Comparison of ENCODE assay signal across 8 cellular contexts in the genomic region with DNA sequence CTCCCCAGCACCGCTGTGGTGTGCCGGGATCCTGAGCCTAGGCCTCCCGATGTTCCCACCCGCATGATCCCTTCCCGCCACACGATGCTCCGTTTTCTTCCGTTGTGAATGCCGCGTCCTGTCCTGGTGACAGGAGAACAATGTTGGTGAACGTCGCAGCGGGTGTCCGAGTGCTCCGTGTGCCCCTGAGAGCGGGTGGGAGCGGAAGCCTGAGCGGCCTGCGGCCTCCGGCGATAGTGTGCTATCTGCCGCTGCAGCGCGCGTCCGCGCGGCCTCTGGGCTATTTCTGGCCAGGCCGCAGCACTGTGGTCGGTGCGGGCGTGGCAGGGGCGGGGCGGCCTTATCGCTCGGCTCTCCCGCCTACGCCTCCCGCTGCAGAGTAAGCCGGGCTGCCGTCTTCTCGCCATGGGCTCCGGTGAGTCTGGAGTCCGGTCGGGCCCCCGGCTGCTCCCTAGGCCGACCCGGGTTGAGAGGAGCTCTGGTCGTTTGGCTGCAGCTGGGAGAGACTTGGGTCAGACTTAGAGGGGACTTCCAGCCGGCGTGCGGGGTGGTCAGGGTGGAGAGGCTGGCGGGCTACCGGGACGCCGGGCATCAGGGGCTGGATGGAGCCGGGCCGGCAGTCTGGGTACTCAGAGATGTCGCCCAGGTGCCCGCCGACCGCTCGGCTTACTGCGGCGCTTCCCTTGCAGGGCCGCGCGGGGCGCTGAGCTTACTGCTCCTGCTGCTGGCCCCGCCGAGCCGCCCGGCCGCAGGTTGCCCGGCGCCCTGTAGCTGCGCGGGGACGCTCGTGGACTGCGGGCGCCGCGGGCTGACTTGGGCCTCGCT. TPM values are rescaled to one million over a fixed set of nuclear protein-coding genes. Genes with fewer than 3 reads are reported as not detected.
DNase-seq lines count a peak whose midpoint lies in the region; ATAC-seq and TF ChIP-seq lines count a peak whose summit lies in the region.

A gene (plus strand): TSS at position 375 of the 825 bp plus-strand sequence. CDS start 31 bp downstream, at position 406.

- H3K36me3 Mint-ChIP-seq in osteocyte (ENCODE audit: unreplicated experiment) = peaks cover 24% of the 10 kb centered on the region

- ATAC-seq in HG03432 (IDR thresholded peaks at IDR 0.05; ENCODE audit: unreplicated experiment) (no peak), HG03342 (IDR thresholded peaks at IDR 0.05; ENCODE audit: unreplicated experiment) (no peak)

- H3K4me3 Mint-ChIP-seq in osteocyte (ENCODE audit: unreplicated experiment) = no peak within 1 kb of the TSS

- no peaks in the 10 kb centered on the region for H3K9me3 Mint-ChIP-seq in osteocyte (ENCODE audit: unreplicated experiment)

- WGBS in esophagus muscularis mucosa = 65% methylated on average over 37 of the region's 85 CpGs

- peaks cover 0 to 29% (median 26%) of the 10 kb centered on the region in 4 donors for H3K36me3 ChIP-seq in esophagus muscularis mucosa

- peak within 1 kb of the TSS; percentile 9 to 35 (median 24) for H3K4me3 ChIP-seq in esophagus muscularis mucosa

- no peaks in the 10 kb centered on the region for H3K9me3 ChIP-seq in esophagus muscularis mucosa

- no peak within 1 kb of the TSS for H3K27ac ChIP-seq in esophagus muscularis mucosa (replicated peaks in 1 of 4)

- peaks cover 9% of the 10 kb centered on the region for H3K4me1 Mint-ChIP-seq in osteocyte (ENCODE audit: unreplicated experiment)

- no peak within 1 kb of the TSS for H3K27ac Mint-ChIP-seq in osteocyte (ENCODE audit: unreplicated experiment)

- intact Hi-C loops in esophagus muscularis mucosa (cut with DNase I) = no loop called here

- no peaks in the 10 kb centered on the region for H3K27me3 Mint-ChIP-seq in osteocyte (ENCODE audit: unreplicated experiment)

- TF ChIP-seq CTCF in GM12874 (IDR thresholded peaks at IDR 0.05; ENCODE audit: insufficient read depth, low read depth, low read length) (peak; percentile 43), esophagus muscularis mucosa (IDR thresholded peaks at IDR 0.05) (no peak), osteocyte (IDR thresholded peaks at IDR 0.05) (no peak)

- DNase-seq in SW480 (ENCODE audit: low spot score) = peak; percentile 44
- DNase-seq in esophagus muscularis mucosa (ENCODE audit: extremely low spot score) = no peak
- no peak for DNase-seq in osteocyte (ENCODE audit: extremely low spot score, unreplicated experiment)
- no peak for DNase-seq in NCI-H446 treated with DMSO at 0.1 percent for 48 hours (lab: John Stamatoyannopoulos, UW)
- no peak for DNase-seq in mucosa of gallbladder (ENCODE audit: low spot score)

- TF ChIP-seq EP300 in esophagus muscularis mucosa (IDR thresholded peaks at IDR 0.05) = no peak

- no peak for TF ChIP-seq POLR2A in esophagus muscularis mucosa (IDR thresholded peaks at IDR 0.05; ENCODE audit: low read depth)

- H3K27me3 ChIP-seq in esophagus muscularis mucosa = peaks cover 0 to 73% (median 5%) of the 10 kb centered on the region in 4 donors

- peaks cover 28 to 45% (median 32%) of the 10 kb centered on the region in 4 donors for H3K4me1 ChIP-seq in esophagus muscularis mucosa

RNA-seq across cellular contexts. Expression of the gene that starts here (rescaled TPM):
- 10 to 100 TPM in 1 of 4 donors, 1 to 10 TPM in 3; 1.7 to 16.7 (median 5.7) TPM for total RNA-seq in esophagus muscularis mucosa
- total RNA-seq in osteocyte = 28.6 and 34.1 TPM in 2 replicates
- 5.4 TPM for total RNA-seq in mucosa of gallbladder
